ENCODE assay signal across 16 cellular contexts in genomic region chr19:53519431-53519830, GRCh38. TPM values are rescaled to one million over a fixed set of nuclear protein-coding genes. Genes with fewer than 3 reads are reported as not detected.
A peak's percentile ranks its signal among the peaks of the same experiment; 100 is the strongest.
DNase-seq lines count a peak whose midpoint lies in the region; ATAC-seq, FAIRE-seq and TF ChIP-seq lines count a peak whose summit lies in the region.
"Had no signal": no experiment of that assay in that cellular context is flagged by ENCODE, and none has a peak within 500 bp of the region (broad histone marks: within the 10 kb centered on the region; RNA-seq: fewer than 3 reads in every experiment).

No MANE protein-coding gene starts in this region.

- DNase-seq in HepG2 (ENCODE audit: low spot score) (no peak), vagina (ENCODE audit: extremely low spot score in 2 of 2) (no peak), SIG-M5 (lab: John Stamatoyannopoulos, UW) (no peak)
- DNase-seq in central memory CD8-positive, alpha-beta T cell (ENCODE audit: low spot score in 2 of 2), result no peak
- no peak for DNase-seq in naive thymus-derived CD8-positive, alpha-beta T cell
- no peak for DNase-seq in activated T-cell treated with anti-CD3 and anti-CD28 coated beads, Interleukin-2, amount 50 U/mL, for 4 hours
- DNase-seq: activated CD4-positive, alpha-beta T cell treated with anti-CD3 and anti-CD28 coated beads for 1 hour; activated gamma-delta T cell; cerebellar nuclear complex; EL; mesendoderm; NCI-H187 treated with DMSO at 0.1 percent for 48 hours; NK-92 treated with Interleukin-12 subunit alpha and Interleukin-12 subunit beta, amount 100 ng/mL, for 24 hours; stimulated activated CD4-positive, alpha-beta T cell treated with anti-CD3 and anti-CD28 coated beads, Interleukin-2, amount 100 ng/mL, for 48 hours had no signal

- H2AFZ ChIP-seq in HepG2 (ENCODE audit: low read length), result no peak overlapping the region

- H3K9me3 ChIP-seq in liver (ENCODE audit: control insufficient read depth in 4 of 4, low read length in 3 of 4) (peaks cover 11 to 20% (median 15%) of the 10 kb centered on the region in 4 donors), HepG2 (ENCODE audit: low read length) (no peaks in the 10 kb centered on the region), vagina (no peaks in the 10 kb centered on the region)

- in situ Hi-C loops in HepG2 (cut with HindIII; ENCODE audit: extremely low pct_ligation_motif_present, low pct_unique_long_range_greater_than_20kb), result no loop called here

- H3K27ac ChIP-seq in liver (ENCODE audit: low read depth in 1 of 2, low read length in 2 of 2) (no peak overlapping the region), HepG2 (ENCODE audit: extremely low read length, insufficient read depth, low read length) (no peak overlapping the region), vagina (peak overlapping the region; percentile 78)

- H3K4me2 ChIP-seq in HepG2 (ENCODE audit: low read depth, low read length), result no peak overlapping the region

- H3K4me3 Mint-ChIP-seq in central memory CD8-positive, alpha-beta T cell, result peak overlapping the region; percentile 39
- peak overlapping the region; percentile 2 to 92 (median 48) for H3K4me3 Mint-ChIP-seq in naive thymus-derived CD8-positive, alpha-beta T cell
- H3K4me3 Mint-ChIP-seq in activated T-cell treated with anti-CD3 and anti-CD28 coated beads, Interleukin-2, amount 50 U/mL, for 4 hours, result no peak overlapping the region

- intact Hi-C loops in HepG2 (cut with micrococcal nuclease; ENCODE audit: unreplicated experiment) (no loop called here), vagina (cut with DNase I) (no loop called here)

- WGBS in liver, result 85% methylated on average over 7 of the region's 7 CpGs
- 87% methylated on average over 4 of the region's 7 CpGs for WGBS in HepG2 (ENCODE audit: low lambda C conversion rate)

- H3K4me3 ChIP-seq in liver (ENCODE audit: low read depth in 1 of 3, low read length in 3 of 3) (peak overlapping the region in 1 of 3 donors; percentile 21), HepG2 (replicated peaks in 1 of 3; ENCODE audit: insufficient read depth in 1 of 3, low read depth in 2 of 3, low read length in 3 of 3) (no peak overlapping the region), vagina (no peak overlapping the region)

- TF ChIP-seq CTCF in liver (IDR thresholded peaks at IDR 0.05; ENCODE audit: low read depth, low read length, missing input control) (no peak), HepG2 (CRISPR knock-in tag; IDR thresholded peaks at IDR 0.05) (no peak), vagina (IDR thresholded peaks at IDR 0.05) (no peak)

- CTCF ChIA-PET in HepG2 (lab: Yijun Ruan, JAX; ENCODE audit: low intra/inter-chr PET ratio, low total read pairs), result no interaction called here

- H3K27me3 Mint-ChIP-seq in central memory CD8-positive, alpha-beta T cell, result no peaks in the 10 kb centered on the region
- H3K27me3 Mint-ChIP-seq in naive thymus-derived CD8-positive, alpha-beta T cell, result peaks cover 0 to 2% (median 0%) of the 10 kb centered on the region in 5 donors
- no peaks in the 10 kb centered on the region for H3K27me3 Mint-ChIP-seq in activated T-cell treated with anti-CD3 and anti-CD28 coated beads, Interleukin-2, amount 50 U/mL, for 4 hours (ENCODE audit: low read depth)

- no peak for TF ChIP-seq EP300 in HepG2 (IDR thresholded peaks at IDR 0.05; ENCODE audit: low read depth in 2 of 2, low read length in 2 of 2)
- TF ChIP-seq EP300 in HepG2 (CRISPR knock-in tag; IDR thresholded peaks at IDR 0.05; ENCODE audit: borderline replicate concordance), result no peak

- H3K4me1 ChIP-seq in liver (ENCODE audit: control insufficient read depth in 4 of 4, insufficient read depth in 4 of 4, low read length in 3 of 4) (peaks cover 4 to 11% (median 9%) of the 10 kb centered on the region in 4 donors), HepG2 (ENCODE audit: insufficient read depth, low read length) (peaks cover 35% of the 10 kb centered on the region), vagina (peaks cover 11% of the 10 kb centered on the region)

- H3K27me3 ChIP-seq in liver (ENCODE audit: control insufficient read depth in 4 of 4, insufficient read depth in 4 of 4, low read length in 3 of 4) (no peaks in the 10 kb centered on the region), HepG2 (ENCODE audit: control insufficient read depth in 1 of 2, insufficient read depth in 2 of 2, low read length in 2 of 2) (no peaks in the 10 kb centered on the region), vagina (no peaks in the 10 kb centered on the region)

- peaks cover 16% of the 10 kb centered on the region for H3K36me3 Mint-ChIP-seq in central memory CD8-positive, alpha-beta T cell (ENCODE audit: insufficient read depth)
- peaks cover 9 to 22% (median 19%) of the 10 kb centered on the region in 3 donors for H3K36me3 Mint-ChIP-seq in naive thymus-derived CD8-positive, alpha-beta T cell
- peaks cover 10% of the 10 kb centered on the region for H3K36me3 Mint-ChIP-seq in activated T-cell treated with anti-CD3 and anti-CD28 coated beads, Interleukin-2, amount 50 U/mL, for 4 hours (ENCODE audit: insufficient read depth)

- ATAC-seq in HepG2 (no peak), HG03039 (IDR thresholded peaks at IDR 0.05; ENCODE audit: unreplicated experiment) (no peak)
- no peak for ATAC-seq in central memory CD8-positive, alpha-beta T cell (replicated peaks; ENCODE audit: extremely low read depth, poor library complexity, severe bottlenecking)
- no peak for ATAC-seq in naive thymus-derived CD8-positive, alpha-beta T cell
- ATAC-seq in activated T-cell treated with anti-CD3 and anti-CD28 coated beads, Interleukin-2, amount 50 U/mL, for 4 hours, result no peak

- H3K36me3 ChIP-seq in liver (ENCODE audit: control insufficient read depth in 4 of 4, insufficient read depth in 3 of 4, low read depth in 1 of 4, low read length in 3 of 4) (no peaks in the 10 kb centered on the region), HepG2 (replicated peaks in 1 of 2; ENCODE audit: control insufficient read depth in 1 of 2, insufficient read depth in 2 of 2, low read length in 2 of 2) (no peaks in the 10 kb centered on the region), vagina (no peaks in the 10 kb centered on the region)

- peaks cover 13% of the 10 kb centered on the region for H3K4me1 Mint-ChIP-seq in central memory CD8-positive, alpha-beta T cell
- H3K4me1 Mint-ChIP-seq in naive thymus-derived CD8-positive, alpha-beta T cell, result peaks cover 13 to 20% (median 15%) of the 10 kb centered on the region in 4 donors
- H3K4me1 Mint-ChIP-seq in activated T-cell treated with anti-CD3 and anti-CD28 coated beads, Interleukin-2, amount 50 U/mL, for 4 hours (ENCODE audit: low read depth), result peaks cover 13% of the 10 kb centered on the region

- H3K9me3 Mint-ChIP-seq in central memory CD8-positive, alpha-beta T cell, result peaks cover 15% of the 10 kb centered on the region
- H3K9me3 Mint-ChIP-seq in naive thymus-derived CD8-positive, alpha-beta T cell, result peaks cover 7 to 22% (median 12%) of the 10 kb centered on the region in 9 donors
- peaks cover 8% of the 10 kb centered on the region for H3K9me3 Mint-ChIP-seq in activated T-cell treated with anti-CD3 and anti-CD28 coated beads, Interleukin-2, amount 50 U/mL, for 4 hours

- no TSS peak for BruUV-seq in HepG2 (replicated peaks; lab: Mats Ljungman, UMichigan)

- TF ChIP-seq RAD21 in liver (IDR thresholded peaks at IDR 0.05) (no peak), HepG2 (CRISPR knock-in tag; IDR thresholded peaks at IDR 0.05) (no peak)

- H3K79me2 ChIP-seq in HepG2 (ENCODE audit: insufficient read depth, low read length), result peaks cover 6% of the 10 kb centered on the region

- POLR2A ChIA-PET in HepG2 (lab: Yijun Ruan, JAX), result interaction anchor here (1.3 kb wide), 1 partner anchor 12 kb away, joined by 5 read pairs; no protein-coding TSS in a partner anchor
- POLR2A ChIA-PET in naive thymus-derived CD8-positive, alpha-beta T cell (lab: Charles Lee), result interaction anchor here (0.6 to 2.2 kb wide), 2 partner anchors 17 to 326 kb away, joined by 3 to 16 read pairs; no protein-coding TSS in a partner anchor

- FAIRE-seq in HepG2 (lab: Jason Lieb, UNC), result no peak

- H4K20me1 ChIP-seq in HepG2 (ENCODE audit: insufficient read depth, low read length), result no peaks in the 10 kb centered on the region

- no peak for TF ChIP-seq POLR2A in HepG2 (IDR thresholded peaks at IDR 0.05; ENCODE audit: insufficient read depth in 1 of 2, low read depth in 2 of 2, low read length in 2 of 2)
- no peak for TF ChIP-seq POLR2A in vagina (IDR thresholded peaks at IDR 0.05)

- no peak overlapping the region for H3K27ac Mint-ChIP-seq in central memory CD8-positive, alpha-beta T cell (ENCODE audit: low read depth)
- H3K27ac Mint-ChIP-seq in naive thymus-derived CD8-positive, alpha-beta T cell, result peak overlapping the region in 3 of 10 donors; percentile 10 to 43 (median 22)

- H3K9ac ChIP-seq in liver (ENCODE audit: low read depth in 1 of 2, low read length in 2 of 2) (no peak overlapping the region), HepG2 (ENCODE audit: insufficient read depth, low read depth, low read length) (no peak overlapping the region)

RNA-seq across cellular contexts. Expression of gene ZNF331, which starts 18.5 kb away (rescaled TPM):
- 1 to 10 TPM; 6.9 to 9.7 TPM for total RNA-seq in liver
- polyA plus RNA-seq in liver, result 1 to 10 TPM; 2.8 to 4.6 TPM
- total RNA-seq in HepG2 (2016; rRNA removed; fragmentation: Illumina TruSeq; extraction: Trizol), result 13.3 and 15.2 TPM in 2 replicates
- 5.0 and 5.3 TPM in 2 replicates for total RNA-seq in HepG2 (2016; cell fraction: cytosol; rRNA removed; fragmentation: Illumina TruSeq; extraction: Trizol; ENCODE audit: low read depth)
- 11.2 and 12.7 TPM in 2 replicates for total RNA-seq in HepG2 (2016; cell fraction: insoluble cytoplasmic fraction; rRNA removed; fragmentation: Illumina TruSeq; extraction: Trizol)
- total RNA-seq in HepG2 (2016; cell fraction: membrane; rRNA removed; fragmentation: Illumina TruSeq; extraction: Trizol), result 8.0 and 8.5 TPM in 2 replicates
- 16.0 and 20.7 TPM in 2 replicates for total RNA-seq in HepG2 (2016; cell fraction: nucleus; rRNA removed; fragmentation: Illumina TruSeq; extraction: Trizol)
- polyA plus RNA-seq in HepG2 (2011; rRNA removed), result 8.2 and 9.5 TPM in 2 replicates
- 3.3 and 4.9 TPM in 2 replicates for polyA plus RNA-seq in HepG2 (2011; cell fraction: cytosol; rRNA removed)
- 20.2 and 21.6 TPM in 2 replicates for polyA plus RNA-seq in HepG2 (2011; cell fraction: nucleus; rRNA removed)
- polyA plus RNA-seq in HepG2 (2012), result 22.2 and 38.0 TPM in 2 replicates
- polyA plus RNA-seq in HepG2 (2016; cell fraction: cytosol; fragmentation: Illumina TruSeq; extraction: Trizol; ENCODE audit: low read depth), result 1.2 and 1.3 TPM in 2 replicates
- polyA plus RNA-seq in HepG2 (2016; cell fraction: insoluble cytoplasmic fraction; fragmentation: Illumina TruSeq; extraction: Trizol; ENCODE audit: low read depth), result 10.1 and 10.3 TPM in 2 replicates
- polyA plus RNA-seq in HepG2 (2016; cell fraction: membrane; fragmentation: Illumina TruSeq; extraction: Trizol; ENCODE audit: low read depth), result 2.9 and 3.4 TPM in 2 replicates
- polyA plus RNA-seq in HepG2 (2016; cell fraction: nucleus; fragmentation: Illumina TruSeq; extraction: Trizol; ENCODE audit: insufficient read depth, low read depth), result 51.3 and 54.8 TPM in 2 replicates
- 5.6 and 18.7 TPM in 2 replicates for polyA minus RNA-seq in HepG2 (2011; rRNA and poly(A)+ RNA removed; ENCODE audit: low replicate concordance)
- polyA minus RNA-seq in HepG2 (2011; cell fraction: cytosol; rRNA and poly(A)+ RNA removed), result 7.9 and 9.9 TPM in 2 replicates
- polyA minus RNA-seq in HepG2 (2011; cell fraction: nucleus; rRNA and poly(A)+ RNA removed), result 20.4 and 22.9 TPM in 2 replicates
- total RNA-seq in naive thymus-derived CD8-positive, alpha-beta T cell, result 10 to 100 TPM; 52.4 to 60.9 TPM
- 10 to 100 TPM; 31.1 to 35.2 (median 31.2) TPM for polyA plus RNA-seq in naive thymus-derived CD8-positive, alpha-beta T cell
- total RNA-seq in vagina, result 72.7 TPM
- total RNA-seq in activated T-cell treated with anti-CD3 and anti-CD28 coated beads, Interleukin-2, amount 50 U/mL, for 4 hours, result 10 to 100 TPM; 15.4 to 17.6 (median 15.7) TPM

RNA-seq across cellular contexts. Expression of gene ZNF813, which starts 51.9 kb away (rescaled TPM):
- total RNA-seq in liver (1 to 10 TPM; 1.9 to 4.1 TPM), HepG2 (2016; rRNA removed; fragmentation: Illumina TruSeq; extraction: Trizol) (8.9 and 14.9 TPM in 2 replicates), vagina (4.2 TPM)
- polyA plus RNA-seq in liver (under 1 TPM; 0.35 to 0.57 TPM), HepG2 (2011; rRNA removed) (2.1 TPM in 2 replicates)
- total RNA-seq in HepG2 (2016; cell fraction: cytosol; rRNA removed; fragmentation: Illumina TruSeq; extraction: Trizol; ENCODE audit: low read depth), result 1.1 and 1.4 TPM in 2 replicates
- total RNA-seq in HepG2 (2016; cell fraction: insoluble cytoplasmic fraction; rRNA removed; fragmentation: Illumina TruSeq; extraction: Trizol), result 8.8 and 14.9 TPM in 2 replicates
- total RNA-seq in HepG2 (2016; cell fraction: membrane; rRNA removed; fragmentation: Illumina TruSeq; extraction: Trizol), result 3.2 and 4.2 TPM in 2 replicates
- total RNA-seq in HepG2 (2016; cell fraction: nucleus; rRNA removed; fragmentation: Illumina TruSeq; extraction: Trizol), result 5.5 and 7.5 TPM in 2 replicates
- 1.1 and 1.5 TPM in 2 replicates for polyA plus RNA-seq in HepG2 (2011; cell fraction: cytosol; rRNA removed)
- polyA plus RNA-seq in HepG2 (2011; cell fraction: nucleus; rRNA removed), result 1.0 and 1.4 TPM in 2 replicates
- 3.8 and 4.9 TPM in 2 replicates for polyA plus RNA-seq in HepG2 (2012)
- 0.29 and 0.35 TPM in 2 replicates for polyA plus RNA-seq in HepG2 (2016; cell fraction: cytosol; fragmentation: Illumina TruSeq; extraction: Trizol; ENCODE audit: low read depth)
- 5.3 and 5.6 TPM in 2 replicates for polyA plus RNA-seq in HepG2 (2016; cell fraction: insoluble cytoplasmic fraction; fragmentation: Illumina TruSeq; extraction: Trizol; ENCODE audit: low read depth)
- 1.1 and 1.2 TPM in 2 replicates for polyA plus RNA-seq in HepG2 (2016; cell fraction: membrane; fragmentation: Illumina TruSeq; extraction: Trizol; ENCODE audit: low read depth)
- 4.8 and 5.5 TPM in 2 replicates for polyA plus RNA-seq in HepG2 (2016; cell fraction: nucleus; fragmentation: Illumina TruSeq; extraction: Trizol; ENCODE audit: insufficient read depth, low read depth)
- 0.65 and 1.8 TPM in 2 replicates for polyA minus RNA-seq in HepG2 (2011; rRNA and poly(A)+ RNA removed; ENCODE audit: low replicate concordance)
- polyA minus RNA-seq in HepG2 (2011; cell fraction: cytosol; rRNA and poly(A)+ RNA removed), result 4.2 and 5.5 TPM in 2 replicates
- polyA minus RNA-seq in HepG2 (2011; cell fraction: nucleus; rRNA and poly(A)+ RNA removed), result 8.0 and 8.1 TPM in 2 replicates
- 10 to 100 TPM in 1 of 2 experiments, 1 to 10 TPM in 1; 10.0 to 11.0 TPM for total RNA-seq in naive thymus-derived CD8-positive, alpha-beta T cell
- polyA plus RNA-seq in naive thymus-derived CD8-positive, alpha-beta T cell, result 1 to 10 TPM; 4.8 to 6.9 (median 6.6) TPM
- total RNA-seq in activated T-cell treated with anti-CD3 and anti-CD28 coated beads, Interleukin-2, amount 50 U/mL, for 4 hours, result 1 to 10 TPM; 3.4 to 5.5 (median 4.6) TPM
